In the genomic region with DNA sequence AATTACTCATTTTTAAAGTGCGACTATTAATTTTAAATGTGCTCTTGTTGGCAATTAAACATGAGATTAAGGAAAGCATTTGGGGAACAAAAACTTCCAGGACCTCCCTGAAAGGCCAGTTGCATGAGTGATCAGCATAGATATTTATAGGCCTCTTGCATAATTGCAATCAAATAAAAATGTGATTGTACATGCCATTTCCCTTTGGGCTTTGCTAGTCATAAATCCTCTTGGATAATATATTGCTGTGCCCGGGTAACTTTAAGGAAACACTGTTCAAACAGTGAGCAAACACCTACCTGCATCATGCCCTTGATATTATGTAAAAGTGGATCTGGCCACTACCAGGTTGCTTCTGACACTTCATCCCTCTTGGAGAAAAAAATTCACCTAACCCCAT, we compare ENCODE assay signal across 31 cellular contexts.
DNase-seq lines count a peak whose midpoint lies in the region; ATAC-seq and TF ChIP-seq lines count a peak whose summit lies in the region.
"Had no signal": no experiment of that assay in that cellular context is flagged by ENCODE, and none has a peak within 500 bp of the region (broad histone marks: within the 10 kb centered on the region; RNA-seq: fewer than 3 reads in every experiment).

No MANE protein-coding gene starts in this region.

- CTCF ChIA-PET in PC-3 (lab: Charles Lee), result no interaction called here

- intact Hi-C loops in PC-3 (cut with micrococcal nuclease), result no loop called here

- BruUV-seq in PC-3 (replicated peaks; lab: Mats Ljungman, UMichigan), result no TSS peak

- DNase-seq in HT-29 (ENCODE audit: low spot score) (peak; percentile 19), PC-3 (peak; percentile 4), epithelial cell of esophagus (ENCODE audit: low read depth) (peak; percentile 53), immature natural killer cell (no peak), HuH-7 (ENCODE audit: low spot score) (no peak)
- DNase-seq in activated effector memory CD4-positive, alpha-beta T cell treated with Interleukin-2 at 50 U/mL for 16 hours, result no peak
- DNase-seq: AML-193; CD4-positive, alpha-beta memory T cell; COR-L47; DMS53; H9; MM.1S; NCI-H1092; NCI-H1417 treated with DMSO at 0.1 percent for 48 hours; NCI-H187; NCI-H2081 treated with DMSO at 0.1 percent for 48 hours; NCI-H2171; NCI-H226; NCI-H510A; NCI-H82; NK-92 treated with Interleukin-12 subunit alpha and Interleukin-12 subunit beta, amount 100 ng/mL, for 24 hours; SIG-M5 had no signal

- H3K9me3 Mint-ChIP-seq in immature natural killer cell, result no peaks in the 10 kb centered on the region
- H3K9me3 Mint-ChIP-seq in stimulated activated memory B cell treated with anti-CD40 and anti-IgM and Interleukin-4, amounts not matched to agents 10 μg/mL and 1 μg/mL and 100 μg/mL, for 72 hours, result no peaks in the 10 kb centered on the region
- H3K9me3 Mint-ChIP-seq: CD4-positive, alpha-beta memory T cell; GM23338; H9 had no signal

- peak overlapping the region in 5 of 6 donors; percentile 58 to 81 (median 64) for H3K27ac Mint-ChIP-seq in immature natural killer cell
- no peak overlapping the region for H3K27ac Mint-ChIP-seq in stimulated activated memory B cell treated with anti-CD40 and anti-IgM and Interleukin-4, amounts not matched to agents 10 μg/mL and 1 μg/mL and 100 μg/mL, for 72 hours
- H3K27ac Mint-ChIP-seq: CD4-positive, alpha-beta memory T cell; H9; IgD-negative memory B cell had no signal

- no peaks in the 10 kb centered on the region for H3K79me2 ChIP-seq in PC-3 (ENCODE audit: low read length)

- H3F3A ChIP-seq in PC-3 (ENCODE audit: low read length, unreplicated experiment), result no peaks in the 10 kb centered on the region

- H3K4me3 ChIP-seq in PC-3 (ENCODE audit: low read length) (no peak overlapping the region), epithelial cell of esophagus (ENCODE audit: low read length) (no peak overlapping the region)
- H3K4me3 ChIP-seq: A549; BLaER1 treated with 17β-estradiol and CSF1 and Interleukin-3, amounts not matched to agents 10 nM and 100 nM; GM23338; SK-N-MC had no signal

- ATAC-seq in PC-3, result no peak
- no peak for ATAC-seq in stimulated activated memory B cell treated with anti-CD40 and anti-IgM and Interleukin-4, amounts not matched to agents 10 μg/mL and 1 μg/mL and 100 μg/mL, for 72 hours
- ATAC-seq in HG03342 (IDR thresholded peaks at IDR 0.05; ENCODE audit: unreplicated experiment), result no peak
- ATAC-seq: A549, GM23338, Panc1 had no signal

- H3K4me1 ChIP-seq in PC-3 (ENCODE audit: insufficient read depth, low read length), result no peaks in the 10 kb centered on the region
- H3K4me1 ChIP-seq: A549 had no signal

- H3K9me3 ChIP-seq in PC-3 (ENCODE audit: low read length), result no peaks in the 10 kb centered on the region
- H3K9me3 ChIP-seq: BLaER1 treated with 17β-estradiol and CSF1 and Interleukin-3, amounts not matched to agents 10 nM and 100 nM had no signal

- H3K4me2 ChIP-seq in PC-3 (ENCODE audit: low read length), result no peak overlapping the region
- H3K4me2 ChIP-seq: A549, GM23338, KMS-11 had no signal

- no peaks in the 10 kb centered on the region for H3K9me2 ChIP-seq in PC-3 (replicated peaks; ENCODE audit: low read length)

- H3K36me3 Mint-ChIP-seq in immature natural killer cell, result peaks cover 4 to 41% (median 18%) of the 10 kb centered on the region in 3 donors
- peaks cover 35% of the 10 kb centered on the region for H3K36me3 Mint-ChIP-seq in stimulated activated memory B cell treated with anti-CD40 and anti-IgM and Interleukin-4, amounts not matched to agents 10 μg/mL and 1 μg/mL and 100 μg/mL, for 72 hours

- no peaks in the 10 kb centered on the region for H3K36me3 ChIP-seq in PC-3 (ENCODE audit: low read depth, low read length)
- H3K36me3 ChIP-seq: BLaER1 treated with 17β-estradiol and CSF1 and Interleukin-3, amounts not matched to agents 10 nM and 100 nM had no signal

- H3K4me1 Mint-ChIP-seq in immature natural killer cell, result peaks cover 15 to 50% of the 10 kb centered on the region in 2 donors
- H3K4me1 Mint-ChIP-seq in stimulated activated memory B cell treated with anti-CD40 and anti-IgM and Interleukin-4, amounts not matched to agents 10 μg/mL and 1 μg/mL and 100 μg/mL, for 72 hours, result no peaks in the 10 kb centered on the region
- H3K4me1 Mint-ChIP-seq: CD4-positive, alpha-beta memory T cell had no signal

- POLR2A ChIA-PET in PC-3 (lab: Charles Lee; ENCODE audit: unreplicated experiment), result no interaction called here

- peaks cover 0 to 2% (median 0%) of the 10 kb centered on the region in 3 donors for H3K27me3 Mint-ChIP-seq in immature natural killer cell (ENCODE audit: low read depth in 3 of 3)
- H3K27me3 Mint-ChIP-seq in stimulated activated memory B cell treated with anti-CD40 and anti-IgM and Interleukin-4, amounts not matched to agents 10 μg/mL and 1 μg/mL and 100 μg/mL, for 72 hours, result no peaks in the 10 kb centered on the region
- H3K27me3 Mint-ChIP-seq: CD4-positive, alpha-beta memory T cell; IgD-negative memory B cell had no signal

- no peak overlapping the region for H3K4me3 Mint-ChIP-seq in immature natural killer cell
- no peak overlapping the region for H3K4me3 Mint-ChIP-seq in stimulated activated memory B cell treated with anti-CD40 and anti-IgM and Interleukin-4, amounts not matched to agents 10 μg/mL and 1 μg/mL and 100 μg/mL, for 72 hours
- H3K4me3 Mint-ChIP-seq: CD4-positive, alpha-beta memory T cell; GM23338; H9; IgD-negative memory B cell had no signal

- no peaks in the 10 kb centered on the region for H3K27me3 ChIP-seq in PC-3 (ENCODE audit: low read length)
- H3K27me3 ChIP-seq: BLaER1 treated with 17β-estradiol and CSF1 and Interleukin-3, amounts not matched to agents 10 nM and 100 nM had no signal

- H3K27ac ChIP-seq in PC-3 (ENCODE audit: low read length), result no peak overlapping the region
- H3K27ac ChIP-seq: A549; BLaER1 treated with 17β-estradiol and CSF1 and Interleukin-3, amounts not matched to agents 10 nM and 100 nM; KMS-11; SK-N-MC had no signal

- no peaks in the 10 kb centered on the region for H4K20me1 ChIP-seq in PC-3 (ENCODE audit: low read length)
- H4K20me1 ChIP-seq: BLaER1 treated with 17β-estradiol and CSF1 and Interleukin-3, amounts not matched to agents 10 nM and 100 nM had no signal

- TF ChIP-seq CTCF in PC-3 (conservative IDR thresholded peaks at IDR 0.05; ENCODE audit: low read depth, low read length), result no peak
- no peak for TF ChIP-seq CTCF in epithelial cell of esophagus (IDR thresholded peaks at IDR 0.05; ENCODE audit: insufficient read depth, low read depth, low read length, missing control alignments)

- H3K9ac ChIP-seq in PC-3 (ENCODE audit: low read length), result no peak overlapping the region
- H3K9ac ChIP-seq: BLaER1 treated with 17β-estradiol and CSF1 and Interleukin-3, amounts not matched to agents 10 nM and 100 nM; KMS-11 had no signal

- no peak overlapping the region for H2AFZ ChIP-seq in PC-3 (ENCODE audit: low read length)
- H2AFZ ChIP-seq: GM23338 had no signal

Comparison
In these comparisons a context has a peak if more than half of its experiments do, and no peak if none do; other contexts are left out.
1. DNase-seq: peak in HT-29 (single experiment), PC-3 (single experiment) and epithelial cell of esophagus (single experiment); none in immature natural killer cell (0 of 3), HuH-7 (single experiment) and activated effector memory CD4-positive, alpha-beta T cell treated with Interleukin-2 at 50 U/mL for 16 hours (single experiment).